In the genomic region with DNA sequence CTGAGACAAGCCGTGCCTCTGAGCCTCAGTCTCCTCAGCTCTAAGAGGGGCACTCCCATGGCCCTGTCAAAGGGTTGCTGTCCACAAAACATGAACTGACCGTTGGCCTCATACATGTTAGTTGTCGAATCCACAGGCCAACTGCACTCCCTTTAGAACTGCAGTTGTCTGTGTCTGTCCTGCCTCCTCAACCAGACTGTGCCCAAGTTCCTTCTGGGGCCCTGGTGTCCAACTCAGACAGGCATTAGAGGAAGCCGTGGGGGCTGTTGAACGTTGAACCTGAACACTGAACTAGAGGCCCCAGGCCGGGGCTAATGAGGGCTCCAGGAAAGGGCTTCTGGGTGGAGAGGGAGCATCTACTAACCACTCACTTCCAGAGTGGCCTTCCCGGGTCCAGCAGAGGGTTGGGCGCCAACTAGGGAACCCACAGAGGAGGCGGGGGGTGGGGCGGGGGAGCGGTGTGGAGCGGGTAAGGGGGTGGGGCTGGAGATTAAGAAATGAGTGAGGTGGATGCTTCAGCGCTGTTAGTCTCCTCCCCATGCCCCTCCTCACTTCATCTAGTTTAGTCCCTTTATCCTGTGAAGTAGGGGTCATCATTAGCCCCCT, we compare ENCODE assay signal across 8 cellular contexts. TPM values are rescaled to one million over a fixed set of nuclear protein-coding genes. Genes with fewer than 3 reads are reported as not detected.
DNase-seq lines count a peak whose midpoint lies in the region; ATAC-seq and TF ChIP-seq lines count a peak whose summit lies in the region.

TSS of gene RAB42 (plus strand) at position 558 of the 606 bp plus-strand sequence. CDS start 247 bp downstream, outside the sequence.

- peaks cover 6% of the 10 kb centered on the region for H3K4me1 Mint-ChIP-seq in activated T-cell treated with anti-CD3 and anti-CD28 coated beads, Interleukin-2, amount 50 U/mL, for 24 hours (ENCODE audit: low read depth)

- peak within 1 kb of the TSS; percentile 33 to 43 for H3K9ac ChIP-seq in duodenal mucosa (ENCODE audit: low read depth in 1 of 2, low read length in 2 of 2)

- no peak for TF ChIP-seq EP300 in upper lobe of left lung (IDR thresholded peaks at IDR 0.05)

- H3K36me3 ChIP-seq in duodenal mucosa (ENCODE audit: control insufficient read depth in 1 of 2, insufficient read depth in 2 of 2, low read length in 2 of 2), result no peaks in the 10 kb centered on the region
- H3K36me3 ChIP-seq in upper lobe of left lung, result no peaks in the 10 kb centered on the region

- H3K4me1 ChIP-seq in duodenal mucosa (ENCODE audit: control insufficient read depth in 1 of 2, insufficient read depth in 2 of 2, low read length in 2 of 2) (peaks cover 4 to 8% of the 10 kb centered on the region in 2 donors), upper lobe of left lung (peaks cover 0 to 20% (median 13%) of the 10 kb centered on the region in 4 donors)

- peak within 1 kb of the TSS; percentile 73 for H3K4me3 Mint-ChIP-seq in activated T-cell treated with anti-CD3 and anti-CD28 coated beads, Interleukin-2, amount 50 U/mL, for 24 hours

- H3K4me3 ChIP-seq in duodenal mucosa (ENCODE audit: low read depth in 1 of 2, low read length in 2 of 2) (peak within 1 kb of the TSS; percentile 65 to 68), upper lobe of left lung (peak within 1 kb of the TSS; percentile 37 to 70 (median 66))

- no peak for DNase-seq in activated T-cell treated with anti-CD3 and anti-CD28 coated beads, Interleukin-2, amount 50 U/mL, for 24 hours
- DNase-seq in activated T-cell treated with anti-CD3 and anti-CD28 coated beads for 4 hours (no peak), NCI-H82 treated with DMSO at 0.1 percent for 48 hours (lab: John Stamatoyannopoulos, UW; ENCODE audit: unreplicated experiment) (peak; percentile 32), mesenteric fat pad (ENCODE audit: low spot score) (no peak), upper lobe of left lung (peak in 1 of 2 donors; percentile 63), NCI-H1694 (lab: John Stamatoyannopoulos, UW) (no peak), SW 1271 (lab: John Stamatoyannopoulos, UW) (no peak)

- 26 to 30% methylated on average over 9 to 13 of the region's 13 CpGs for WGBS in upper lobe of left lung, 2 donors

- H3K27me3 ChIP-seq in duodenal mucosa (ENCODE audit: control insufficient read depth in 1 of 2, insufficient read depth in 2 of 2, low read length in 2 of 2), result no peaks in the 10 kb centered on the region
- H3K27me3 ChIP-seq in upper lobe of left lung, result no peaks in the 10 kb centered on the region

- H3K27ac ChIP-seq in duodenal mucosa (ENCODE audit: low read depth, low read length) (no peak within 1 kb of the TSS), upper lobe of left lung (peak within 1 kb of the TSS in 3 of 4 donors; percentile 30 to 63 (median 42))

- no peak within 1 kb of the TSS for H3K27ac Mint-ChIP-seq in activated T-cell treated with anti-CD3 and anti-CD28 coated beads, Interleukin-2, amount 50 U/mL, for 24 hours

- peak; percentile 69 to 83 for ATAC-seq in upper lobe of left lung (ENCODE audit: low FRiP score in 2 of 2)

- TF ChIP-seq POLR2A in upper lobe of left lung (IDR thresholded peaks at IDR 0.05), result peak in 1 of 4 donors; percentile 13

- no peaks in the 10 kb centered on the region for H3K9me3 Mint-ChIP-seq in activated T-cell treated with anti-CD3 and anti-CD28 coated beads, Interleukin-2, amount 50 U/mL, for 24 hours

- H3K9me3 ChIP-seq in duodenal mucosa (ENCODE audit: control insufficient read depth in 1 of 2, low read length in 2 of 2) (no peaks in the 10 kb centered on the region), upper lobe of left lung (no peaks in the 10 kb centered on the region)

- peaks cover 17% of the 10 kb centered on the region for H3K27me3 Mint-ChIP-seq in activated T-cell treated with anti-CD3 and anti-CD28 coated beads, Interleukin-2, amount 50 U/mL, for 24 hours

- no peak for TF ChIP-seq CTCF in upper lobe of left lung (IDR thresholded peaks at IDR 0.05)

- peaks cover 7% of the 10 kb centered on the region for H3K36me3 Mint-ChIP-seq in activated T-cell treated with anti-CD3 and anti-CD28 coated beads, Interleukin-2, amount 50 U/mL, for 24 hours (ENCODE audit: low read depth)

RNA-seq across cellular contexts. Expression of gene RAB42, which starts in this region (rescaled TPM):
- total RNA-seq in mesenteric fat pad, result 10.2 TPM
- 10 to 100 TPM in 3 of 6 donors, 1 to 10 TPM in 3; 3.9 to 13.7 (median 9.8) TPM for total RNA-seq in upper lobe of left lung
